10 cellular contexts compared by ENCODE assay signal in genomic region chr12:106106892-106107291, GRCh38. TPM values are rescaled to one million over a fixed set of nuclear protein-coding genes. Genes with fewer than 3 reads are reported as not detected.
DNase-seq lines count a peak whose midpoint lies in the region; ATAC-seq, FAIRE-seq and TF ChIP-seq lines count a peak whose summit lies in the region.
"Had no signal": no experiment of that assay in that cellular context is flagged by ENCODE, and none has a peak within 500 bp of the region (broad histone marks: within the 10 kb centered on the region; RNA-seq: fewer than 3 reads in every experiment).

No MANE protein-coding gene starts in this region.

- H3K4me3 Mint-ChIP-seq in HFFc6: peak overlapping the region; percentile 30; the same call in 1 of the 2 replicates
- H3K4me3 Mint-ChIP-seq in WTC11: no peak overlapping the region
- H3K4me3 Mint-ChIP-seq: activated naive CD8-positive, alpha-beta T cell had no signal

- CTCF ChIA-PET in WTC11 (lab: Charles Lee): interaction anchor here (0.8 to 1.6 kb wide), 5 partner anchors 11 to 176 kb away, joined by 3 to 4 read pairs (median 3); no protein-coding TSS in a partner anchor

- ATAC-seq in WTC11 (peak; percentile 33), Right ventricle myocardium superior (ENCODE audit: poor library complexity) (peak; percentile 40), GM18868 (IDR thresholded peaks at IDR 0.05; ENCODE audit: unreplicated experiment) (no peak)

- intact Hi-C loops in Right ventricle myocardium superior (cut with DNase I): no loop called here

- POLR2A ChIA-PET in WTC11 (lab: Charles Lee): interaction anchor here (1.1 to 2.9 kb wide), 2 partner anchors 11 to 32 kb away, joined by 3 to 16 read pairs; partner anchors contain the start of gene NUAK1

- peak; percentile 57 for DNase-seq in HFFc6
- DNase-seq in WTC11 (ENCODE audit: low spot score): no peak
- no peak for DNase-seq in Right ventricle myocardium superior
- peak; percentile 75 for DNase-seq in renal cortical epithelial cell (ENCODE audit: low read depth)
- no peak for DNase-seq in GF-D8 (lab: John Stamatoyannopoulos, UW)
- DNase-seq in Kasumi-1 (lab: John Stamatoyannopoulos, UW): no peak
- no peak for DNase-seq in frontal cortex (ENCODE audit: low spot score in 2 of 2)
- DNase-seq: pancreas had no signal

- no peaks in the 10 kb centered on the region for H3K9me3 Mint-ChIP-seq in HFFc6
- H3K9me3 Mint-ChIP-seq in WTC11: no peaks in the 10 kb centered on the region

- H3K36me3 Mint-ChIP-seq in HFFc6 (ENCODE audit: low read depth): peaks cover 32% of the 10 kb centered on the region; the same call in 1 of the 2 replicates
- peaks cover 17% of the 10 kb centered on the region for H3K36me3 Mint-ChIP-seq in WTC11
- H3K36me3 Mint-ChIP-seq: activated naive CD8-positive, alpha-beta T cell had no signal

- FAIRE-seq in frontal cortex (lab: Jason Lieb, UNC): no peak
- FAIRE-seq: pancreas had no signal

- H3K4me1 Mint-ChIP-seq in HFFc6 (ENCODE audit: low read depth): peaks cover 58% of the 10 kb centered on the region
- H3K4me1 Mint-ChIP-seq in WTC11: peaks cover 60% of the 10 kb centered on the region

- TF ChIP-seq CTCF in HFFc6 (IDR thresholded peaks at IDR 0.05): no peak
- no peak for TF ChIP-seq CTCF in WTC11 (IDR thresholded peaks at IDR 0.05)

- H3K27ac Mint-ChIP-seq in HFFc6: peak overlapping the region; percentile 75
- H3K27ac Mint-ChIP-seq in WTC11: peak overlapping the region; percentile 90
- H3K27ac Mint-ChIP-seq: activated naive CD8-positive, alpha-beta T cell had no signal

- H3K27me3 Mint-ChIP-seq in HFFc6 (ENCODE audit: insufficient read depth) (no peaks in the 10 kb centered on the region; the same call in 1 of the 2 replicates), WTC11 (ENCODE audit: low read depth) (no peaks in the 10 kb centered on the region)

TF ChIP-seq in WTC11, 78 proteins besides CTCF, POLR2A, EP300 and RAD21:
- 0 out of 2 replicates have a peak, but pooled peaks have one; percentile 28 for TF ChIP-seq FOXK1 (CRISPR knock-in tag; IDR thresholded peaks at IDR 0.05)
- no peak for TF ChIP-seq NFATC4 (CRISPR knock-in tag; IDR thresholded peaks at IDR 0.05)

RNA-seq across cellular contexts. Expression of gene NUAK1, which starts 31.9 kb away (rescaled TPM):
- 10 to 100 TPM; 11.0 to 37.3 (median 14.1) TPM for total RNA-seq in HFFc6 (2021; fragmentation: NEBNext Ultra II Directional; extraction: Animal tissue kit (Norgen Biotek cat#: 25700))
- total RNA-seq in WTC11 (2021): 10.3 to 15.9 TPM (median 12.3 TPM) in 3 replicates
- total RNA-seq in Right ventricle myocardium superior: 33.6 TPM
- 10.8 and 21.4 TPM in 2 replicates for total RNA-seq in renal cortical epithelial cell
- 54.6 TPM for total RNA-seq in frontal cortex

Comparison
In these comparisons a context has a peak if more than half of its experiments do, and no peak if none do; other contexts are left out.
1. DNase-seq: peak in HFFc6 (single experiment) and renal cortical epithelial cell (single experiment); none in WTC11 (single experiment), Right ventricle myocardium superior (single experiment), GF-D8 (single experiment), Kasumi-1 (0 of 2) and frontal cortex (0 of 2).